ENCODE assay signal across 8 cellular contexts in the genomic region with DNA sequence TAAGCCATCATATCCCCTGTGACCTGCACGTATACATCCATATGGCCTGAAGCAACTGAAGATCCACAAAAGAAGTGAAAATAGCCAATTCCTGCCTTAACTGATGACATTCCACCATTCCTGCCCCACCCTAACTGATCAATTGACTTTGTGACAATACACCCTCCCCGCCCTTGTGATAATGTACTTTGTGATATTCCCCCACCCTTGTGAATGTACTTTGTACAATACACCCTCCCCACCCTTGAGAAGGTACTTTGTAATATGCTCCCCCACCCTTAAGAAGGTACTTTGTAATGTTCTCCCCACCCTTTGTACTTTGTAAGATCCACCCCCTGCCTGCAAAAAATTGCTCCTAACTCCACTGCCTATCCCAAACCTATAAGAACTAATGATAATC. TPM values are rescaled to one million over a fixed set of nuclear protein-coding genes. Genes with fewer than 3 reads are reported as not detected.
"Had no signal": no experiment of that assay in that cellular context is flagged by ENCODE, and none has a peak within 500 bp of the region (broad histone marks: within the 10 kb centered on the region; RNA-seq: fewer than 3 reads in every experiment).

No MANE protein-coding gene starts in this region.

RNA-seq across cellular contexts. Expression of a gene that starts 49.3 kb away (rescaled TPM):
- total RNA-seq: OCI-LY7, PC-3, PC-9, Right ventricle myocardium inferior, Right ventricle myocardium superior, RPMI7951, SJSA1 had no signal
- polyA plus RNA-seq: SK-N-SH had no signal
